14 cellular contexts compared by ENCODE assay signal in the genomic region with DNA sequence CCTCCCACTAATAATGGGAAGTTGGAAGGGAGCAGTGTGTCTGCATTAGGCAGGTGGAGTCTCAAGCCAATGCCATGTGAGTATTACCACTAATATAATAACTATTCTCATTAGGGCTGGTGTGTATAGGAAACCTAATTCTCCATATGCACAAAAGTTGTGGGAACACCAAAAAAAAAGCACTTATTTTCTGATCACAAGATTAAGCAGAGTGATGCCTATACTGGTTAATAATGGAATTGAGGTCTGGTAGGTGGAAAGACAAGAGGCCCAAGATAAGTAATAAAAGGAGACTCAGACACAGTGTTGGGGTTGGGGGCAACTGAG. TPM values are rescaled to one million over a fixed set of nuclear protein-coding genes. Genes with fewer than 3 reads are reported as not detected.
DNase-seq lines count a peak whose midpoint lies in the region; ATAC-seq and TF ChIP-seq lines count a peak whose summit lies in the region.
"Had no signal": no experiment of that assay in that cellular context is flagged by ENCODE, and none has a peak within 500 bp of the region (broad histone marks: within the 10 kb centered on the region; RNA-seq: fewer than 3 reads in every experiment).

No MANE protein-coding gene starts in this region.

- no peaks in the 10 kb centered on the region for H3F3A ChIP-seq in PC-9 (ENCODE audit: insufficient read depth, low read depth)

- H3K4me3 Mint-ChIP-seq in chondrocyte (ENCODE audit: unreplicated experiment), result no peak overlapping the region
- H3K4me3 Mint-ChIP-seq: activated naive CD4-positive, alpha-beta T cell treated with anti-CD3 and anti-CD28 coated beads, Interleukin-2, amount 50 U/mL, for 24 hours; CD4-positive, alpha-beta memory T cell; IgD-negative memory B cell; nephron progenitor cell had no signal

- TF ChIP-seq CTCF in left ventricle myocardium inferior (IDR thresholded peaks at IDR 0.05; ENCODE audit: borderline replicate concordance) (peak; percentile 8), heart left ventricle (IDR thresholded peaks at IDR 0.05) (no peak), PC-9 (conservative IDR thresholded peaks at IDR 0.05) (peak; percentile 30; the same call in 1 of the 2 replicates), chondrocyte (IDR thresholded peaks at IDR 0.05) (peak; percentile 29), upper lobe of right lung (IDR thresholded peaks at IDR 0.05) (peak; percentile 26)

- no peak overlapping the region for H3K27ac Mint-ChIP-seq in chondrocyte (ENCODE audit: unreplicated experiment)
- H3K27ac Mint-ChIP-seq: activated naive CD4-positive, alpha-beta T cell treated with anti-CD3 and anti-CD28 coated beads, Interleukin-2, amount 50 U/mL, for 24 hours; H9; IgD-negative memory B cell; nephron progenitor cell had no signal

- no peak overlapping the region for H3K27ac ChIP-seq in left ventricle myocardium inferior (replicated peaks)
- H3K27ac ChIP-seq in heart left ventricle, result no peak overlapping the region
- no peak overlapping the region for H3K27ac ChIP-seq in PC-9
- no peak overlapping the region for H3K27ac ChIP-seq in upper lobe of right lung
- H3K27ac ChIP-seq: brain microvascular endothelial cell had no signal

- H3K4me2 ChIP-seq in PC-9, result no peak overlapping the region

- no peaks in the 10 kb centered on the region for H3K36me3 ChIP-seq in left ventricle myocardium inferior
- no peaks in the 10 kb centered on the region for H3K36me3 ChIP-seq in heart left ventricle
- no peaks in the 10 kb centered on the region for H3K36me3 ChIP-seq in PC-9 (ENCODE audit: low read depth)
- H3K36me3 ChIP-seq in upper lobe of right lung, result no peaks in the 10 kb centered on the region
- H3K36me3 ChIP-seq: brain microvascular endothelial cell had no signal

- H3K27me3 ChIP-seq in left ventricle myocardium inferior (ENCODE audit: low read depth) (no peaks in the 10 kb centered on the region), heart left ventricle (no peaks in the 10 kb centered on the region), PC-9 (ENCODE audit: insufficient read depth, low read depth) (no peaks in the 10 kb centered on the region), upper lobe of right lung (no peaks in the 10 kb centered on the region)
- H3K27me3 ChIP-seq: brain microvascular endothelial cell had no signal

- H4K20me1 ChIP-seq in PC-9 (ENCODE audit: insufficient read depth), result no peaks in the 10 kb centered on the region; the same call in 1 of the 2 replicates

- H2AFZ ChIP-seq in PC-9, result no peak overlapping the region

- H3K4me1 ChIP-seq in left ventricle myocardium inferior (peaks cover 11% of the 10 kb centered on the region), heart left ventricle (peaks cover 0 to 10% (median 0%) of the 10 kb centered on the region in 12 donors), PC-9 (replicated peaks; ENCODE audit: insufficient read depth) (no peaks in the 10 kb centered on the region), upper lobe of right lung (no peaks in the 10 kb centered on the region)

- POLR2A ChIA-PET in PC-9 (lab: Charles Lee; ENCODE audit: unreplicated experiment), result interaction anchor here (0.6 kb wide), 1 partner anchor 766 kb away, joined by 6 read pairs; no protein-coding TSS in a partner anchor

- no peaks in the 10 kb centered on the region for H3K79me2 ChIP-seq in PC-9 (ENCODE audit: low read depth)

- intact Hi-C loops in left ventricle myocardium inferior (cut with micrococcal nuclease) (loop anchor here (10.0 kb wide), 1 partner anchor 698 kb away; no protein-coding TSS in a partner anchor), heart left ventricle (cut with DNase I) (loop anchor here in 8 of 10 donors (1.0 to 10.0 kb wide), 10 partner anchors 105 to 700 kb away; partner anchors contain the start of gene RGSL1 (in 1 of the 8)), PC-9 (cut with micrococcal nuclease; ENCODE audit: unreplicated experiment) (loop anchor here (1.0 to 10.0 kb wide), 6 partner anchors 56 to 1305 kb away; partner anchors contain the start of gene DHX9), upper lobe of right lung (cut with DNase I) (loop anchor here (2.0 kb wide), 1 partner anchor 182 kb away; no protein-coding TSS in a partner anchor)

- CTCF ChIA-PET in PC-9 (lab: Charles Lee), result interaction anchor here (0.6 to 2.3 kb wide), 9 partner anchors 109 to 697 kb away, joined by 3 to 22 read pairs (median 4); partner anchors contain the start of gene RGS16

- BruUV-seq in PC-9 (replicated peaks; lab: Mats Ljungman, UMichigan), result no TSS peak

- no peaks in the 10 kb centered on the region for H3K9me3 Mint-ChIP-seq in chondrocyte (ENCODE audit: low read depth)
- H3K9me3 Mint-ChIP-seq: activated naive CD4-positive, alpha-beta T cell treated with anti-CD3 and anti-CD28 coated beads, Interleukin-2, amount 50 U/mL, for 24 hours; CD4-positive, alpha-beta memory T cell; H9; IgD-negative memory B cell; nephron progenitor cell had no signal

- H3K36me3 Mint-ChIP-seq in chondrocyte (ENCODE audit: low read depth), result no peaks in the 10 kb centered on the region
- H3K36me3 Mint-ChIP-seq: activated naive CD4-positive, alpha-beta T cell treated with anti-CD3 and anti-CD28 coated beads, Interleukin-2, amount 50 U/mL, for 24 hours; CD4-positive, alpha-beta memory T cell; IgD-negative memory B cell had no signal

- TF ChIP-seq POLR2A in heart left ventricle (IDR thresholded peaks at IDR 0.05), result no peak

- H3K9me2 ChIP-seq in PC-9 (ENCODE audit: insufficient read depth), result no peaks in the 10 kb centered on the region

- H3K4me1 Mint-ChIP-seq in chondrocyte (ENCODE audit: low read depth), result peaks cover 18% of the 10 kb centered on the region

- ATAC-seq in heart left ventricle (no peak), upper lobe of right lung (no peak), HG02938 (IDR thresholded peaks at IDR 0.05; ENCODE audit: unreplicated experiment) (no peak)

- no peaks in the 10 kb centered on the region for H3K9me3 ChIP-seq in left ventricle myocardium inferior (replicated peaks)
- no peaks in the 10 kb centered on the region for H3K9me3 ChIP-seq in heart left ventricle
- H3K9me3 ChIP-seq in PC-9 (ENCODE audit: insufficient read depth, low read depth), result no peaks in the 10 kb centered on the region
- H3K9me3 ChIP-seq in upper lobe of right lung, result no peaks in the 10 kb centered on the region

- DNase-seq in left ventricle myocardium inferior, result no peak
- no peak for DNase-seq in heart left ventricle
- no peak for DNase-seq in PC-9
- DNase-seq in chondrocyte (ENCODE audit: low spot score), result no peak
- no peak for DNase-seq in upper lobe of right lung
- DNase-seq in HuH-7 (ENCODE audit: low spot score), result no peak
- no peak for DNase-seq in NCI-H446 treated with DMSO at 0.1 percent for 48 hours (lab: John Stamatoyannopoulos, UW)

- H3K4me3 ChIP-seq in left ventricle myocardium inferior (no peak overlapping the region), heart left ventricle (no peak overlapping the region), PC-9 (no peak overlapping the region), upper lobe of right lung (no peak overlapping the region)

- H3K27me3 Mint-ChIP-seq in chondrocyte (ENCODE audit: low read depth), result no peaks in the 10 kb centered on the region
- H3K27me3 Mint-ChIP-seq: activated naive CD4-positive, alpha-beta T cell treated with anti-CD3 and anti-CD28 coated beads, Interleukin-2, amount 50 U/mL, for 24 hours; CD4-positive, alpha-beta memory T cell; IgD-negative memory B cell had no signal

RNA-seq across cellular contexts. Expression of gene NPL, which starts 7.0 kb away (rescaled TPM):
- total RNA-seq in left ventricle myocardium inferior (5.3 TPM), heart left ventricle (10 to 100 TPM in 2 of 9 donors, 1 to 10 TPM in 7; 1.4 to 62.7 (median 3.0) TPM), PC-9 (2021) (2.3 and 3.0 TPM in 2 replicates), chondrocyte (2.3 to 5.0 TPM (median 4.3 TPM) in 3 replicates), upper lobe of right lung (44.5 TPM)
- polyA plus RNA-seq in heart left ventricle, result 1 to 10 TPM; 2.0 to 2.3 TPM

RNA-seq across cellular contexts. Expression of gene DHX9, which starts 56.6 kb away (rescaled TPM):
- total RNA-seq in left ventricle myocardium inferior (61.9 TPM), heart left ventricle (10 to 100 TPM; 42.0 to 69.4 (median 60.9) TPM), PC-9 (2021) (101 and 131 TPM in 2 replicates), chondrocyte (116 to 167 TPM (median 117 TPM) in 3 replicates), upper lobe of right lung (126 TPM)
- polyA plus RNA-seq in heart left ventricle, result 10 to 100 TPM; 22.6 to 82.9 TPM

Comparison
In these comparisons a context has a peak if more than half of its experiments do, and no peak if none do; other contexts are left out.
1. CTCF ChIP-seq: peak in left ventricle myocardium inferior (single experiment), PC-9 (single experiment), chondrocyte (single experiment) and upper lobe of right lung (single experiment); none in heart left ventricle (0 of 12).